In the genomic region with DNA sequence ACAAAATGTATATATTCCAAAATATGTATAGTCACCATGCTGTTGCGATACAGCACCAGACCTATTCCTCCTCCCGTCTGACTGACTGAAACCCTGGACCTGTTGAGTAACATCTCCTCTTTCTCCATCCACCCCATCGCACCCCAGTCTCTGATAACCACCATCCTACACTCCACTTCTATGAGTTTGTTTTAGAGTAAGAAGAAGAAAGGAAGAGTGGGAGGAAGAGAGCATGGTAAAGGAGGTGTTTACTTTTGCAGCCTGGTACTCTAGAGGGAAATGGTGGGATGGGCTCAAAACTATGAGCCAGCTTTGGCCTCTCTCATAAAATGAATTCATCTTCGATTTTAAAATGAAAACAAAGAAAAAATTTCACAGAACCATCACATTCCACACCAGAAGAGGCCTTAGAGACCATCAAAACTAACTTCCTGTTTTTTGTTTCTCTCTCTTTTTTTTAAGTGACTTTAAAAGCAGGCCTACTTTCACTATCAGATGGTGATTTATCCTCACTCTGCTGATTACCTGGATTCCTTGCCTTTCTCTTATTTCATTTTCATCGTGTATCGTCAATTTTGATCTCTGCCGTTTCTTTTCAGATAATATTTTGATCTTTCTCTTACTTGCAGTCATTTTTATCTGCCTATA, we compare ENCODE assay signal across 8 cellular contexts. TPM values are rescaled to one million over a fixed set of nuclear protein-coding genes. Genes with fewer than 3 reads are reported as not detected.
DNase-seq lines count a peak whose midpoint lies in the region; ATAC-seq and TF ChIP-seq lines count a peak whose summit lies in the region.
"Had no signal": no experiment of that assay in that cellular context is flagged by ENCODE, and none has a peak within 500 bp of the region (broad histone marks: within the 10 kb centered on the region; RNA-seq: fewer than 3 reads in every experiment).

No MANE protein-coding gene starts in this region.

- peak overlapping the region; percentile 31 to 68 for H3K27ac Mint-ChIP-seq in natural killer cell

- H3K36me3 Mint-ChIP-seq in natural killer cell: no peaks in the 10 kb centered on the region

- intact Hi-C loops in natural killer cell (cut with micrococcal nuclease): no loop called here

- H3K4me3 Mint-ChIP-seq in natural killer cell: no peak overlapping the region

- H3K9me3 Mint-ChIP-seq in natural killer cell: no peaks in the 10 kb centered on the region

- peak; percentile 47 for DNase-seq in NOMO-1 treated with dmso at 0.1 percent for 144 hours (lab: John Stamatoyannopoulos, UW; ENCODE audit: unreplicated experiment)
- DNase-seq in natural killer cell: no peak
- no peak for DNase-seq in GM19240 (ENCODE audit: insufficient read length, low spot score)
- no peak for DNase-seq in NCI-H146 treated with DMSO at 0.1 percent for 48 hours (lab: John Stamatoyannopoulos, UW; ENCODE audit: unreplicated experiment)
- no peak for DNase-seq in NK-92 treated with Interleukin-12 subunit alpha and Interleukin-12 subunit beta, amount 100 ng/mL, for 24 hours (lab: John Stamatoyannopoulos, UW)
- DNase-seq: activated CD4-positive, alpha-beta T cell treated with anti-CD3 and anti-CD28 coated beads, Interleukin-2, amount 50 U/mL, for 48 hours had no signal

- TF ChIP-seq CTCF in natural killer cell (IDR thresholded peaks at IDR 0.05): no peak

- ATAC-seq in GM18867 (IDR thresholded peaks at IDR 0.05; ENCODE audit: unreplicated experiment) (peak; percentile 74), HG02623 (IDR thresholded peaks at IDR 0.05; ENCODE audit: unreplicated experiment) (peak; percentile 74), natural killer cell (peak in 1 of 3 donors; percentile 32)

- H3K4me1 Mint-ChIP-seq in natural killer cell: peaks cover 8 to 9% of the 10 kb centered on the region in 2 donors

- H3K27me3 Mint-ChIP-seq in natural killer cell (ENCODE audit: low read depth in 2 of 2): no peaks in the 10 kb centered on the region

RNA-seq across cellular contexts. Expression of gene FUCA2, which starts 16.8 kb away (rescaled TPM):
- total RNA-seq in natural killer cell: 10 to 100 TPM; 10.5 to 15.5 (median 13.0) TPM
